10 cellular contexts compared by ENCODE assay signal in genomic region chr9:4148215-4148561, GRCh38.
"Had no signal": no experiment of that assay in that cellular context is flagged by ENCODE, and none has a peak within 500 bp of the region (broad histone marks: within the 10 kb centered on the region; RNA-seq: fewer than 3 reads in every experiment).

No MANE protein-coding gene starts in this region.

- H3K27me3 Mint-ChIP-seq: activated naive CD8-positive, alpha-beta T cell treated with anti-CD3 and anti-CD28 coated beads, Interleukin-2, amount 10 ng/mL, durations not matched to agents 7 days and 5 days had no signal

- H3K4me1 Mint-ChIP-seq: activated naive CD8-positive, alpha-beta T cell treated with anti-CD3 and anti-CD28 coated beads, Interleukin-2, amount 10 ng/mL, durations not matched to agents 7 days and 5 days; natural killer cell had no signal

- H3K4me3 Mint-ChIP-seq: activated CD4-positive, alpha-beta memory T cell treated with anti-CD3 and anti-CD28 coated beads for 36 hours; activated naive CD8-positive, alpha-beta T cell treated with anti-CD3 and anti-CD28 coated beads, Interleukin-2, amount 10 ng/mL, durations not matched to agents 7 days and 5 days; activated T-cell treated with anti-CD3 and anti-CD28 coated beads, Interleukin-2, amount 50 U/mL, for 72 hours; effector memory CD8-positive, alpha-beta T cell; natural killer cell had no signal

- ATAC-seq: activated T-cell treated with anti-CD3 and anti-CD28 coated beads, Interleukin-2, amount 50 U/mL, for 72 hours; effector memory CD8-positive, alpha-beta T cell; natural killer cell had no signal

- H3K4me3 ChIP-seq: lung had no signal

- H3K9me3 Mint-ChIP-seq: activated CD4-positive, alpha-beta memory T cell treated with anti-CD3 and anti-CD28 coated beads for 36 hours; activated naive CD8-positive, alpha-beta T cell treated with anti-CD3 and anti-CD28 coated beads, Interleukin-2, amount 10 ng/mL, durations not matched to agents 7 days and 5 days; activated T-cell treated with anti-CD3 and anti-CD28 coated beads, Interleukin-2, amount 50 U/mL, for 72 hours; effector memory CD8-positive, alpha-beta T cell; natural killer cell had no signal

- DNase-seq: activated CD4-positive, alpha-beta memory T cell treated with anti-CD3 and anti-CD28 coated beads for 36 hours; activated naive CD8-positive, alpha-beta T cell treated with anti-CD3 and anti-CD28 coated beads, Interleukin-2, amount 10 ng/mL, durations not matched to agents 7 days and 5 days; activated T-cell treated with anti-CD3 and anti-CD28 coated beads, Interleukin-2, amount 50 U/mL, for 72 hours; central memory CD4-positive, alpha-beta T cell; effector memory CD8-positive, alpha-beta T cell; natural killer cell; stimulated activated CD4-positive, alpha-beta T cell treated with anti-CD3 and anti-CD28 coated beads, Interleukin-12 subunit alpha, Interleukin-12 subunit beta, amount 100 ng/mL, for 4 hours; stimulated activated naive CD4-positive, alpha-beta T cell treated with Interleukin-2 at 50 U/mL for 16 hours; T-helper 9 cell had no signal

- H3K36me3 Mint-ChIP-seq: activated CD4-positive, alpha-beta memory T cell treated with anti-CD3 and anti-CD28 coated beads for 36 hours; activated naive CD8-positive, alpha-beta T cell treated with anti-CD3 and anti-CD28 coated beads, Interleukin-2, amount 10 ng/mL, durations not matched to agents 7 days and 5 days; natural killer cell had no signal

- H3K27ac Mint-ChIP-seq: activated CD4-positive, alpha-beta memory T cell treated with anti-CD3 and anti-CD28 coated beads for 36 hours; activated naive CD8-positive, alpha-beta T cell treated with anti-CD3 and anti-CD28 coated beads, Interleukin-2, amount 10 ng/mL, durations not matched to agents 7 days and 5 days; activated T-cell treated with anti-CD3 and anti-CD28 coated beads, Interleukin-2, amount 50 U/mL, for 72 hours; effector memory CD8-positive, alpha-beta T cell; natural killer cell had no signal
